In genomic region chr3:197950661-197951029, GRCh38 we compare ENCODE assay signal across 8 cellular contexts. TPM values are rescaled to one million over a fixed set of nuclear protein-coding genes. Genes with fewer than 3 reads are reported as not detected.
DNase-seq lines count a peak whose midpoint lies in the region; ATAC-seq, FAIRE-seq and TF ChIP-seq lines count a peak whose summit lies in the region.

No MANE protein-coding gene starts in this region.

- BruUV-seq in A673 (replicated peaks; lab: Mats Ljungman, UMichigan): no TSS peak

- no peaks in the 10 kb centered on the region for H3K9me3 ChIP-seq in A673 (ENCODE audit: low read depth, low read length, poor library complexity, severe bottlenecking)
- H3K9me3 ChIP-seq in HUES6 (ENCODE audit: control insufficient read depth, insufficient read depth, low read depth, low read length): no peaks in the 10 kb centered on the region
- H3K9me3 ChIP-seq in muscle layer of colon (ENCODE audit: low read length): no peaks in the 10 kb centered on the region

- TF ChIP-seq CTCF in A673 (conservative IDR thresholded peaks at IDR 0.05; ENCODE audit: low read depth, low read length) (no peak), cardiac fibroblast (IDR thresholded peaks at IDR 0.05; ENCODE audit: low read depth, low read length) (no peak)

- no peaks in the 10 kb centered on the region for H3K27me3 ChIP-seq in A673 (replicated peaks; ENCODE audit: insufficient read depth, low read depth, low read length, poor library complexity)
- H3K27me3 ChIP-seq in HUES6 (ENCODE audit: control insufficient read depth, insufficient read depth, low read length): no peaks in the 10 kb centered on the region
- H3K27me3 ChIP-seq in muscle layer of colon (ENCODE audit: control insufficient read depth in 1 of 2, insufficient read depth in 2 of 2, low read length in 2 of 2): no peaks in the 10 kb centered on the region

- ATAC-seq in HG03139 (IDR thresholded peaks at IDR 0.05; ENCODE audit: unreplicated experiment): no peak

- no peak for FAIRE-seq in frontal cortex (lab: Jason Lieb, UNC)

- intact Hi-C loops in A673 (cut with micrococcal nuclease; ENCODE audit: unreplicated experiment): no loop called here

- peak overlapping the region; percentile 96 for H3K27ac ChIP-seq in A673 (ENCODE audit: low read depth, low read length, poor library complexity, severe bottlenecking)
- peak overlapping the region; percentile 99 for H3K27ac ChIP-seq in HUES6 (ENCODE audit: low read depth, low read length)
- peak overlapping the region; percentile 85 for H3K27ac ChIP-seq in muscle layer of colon (ENCODE audit: low read depth, low read length)

- H3K9ac ChIP-seq in HUES6 (ENCODE audit: low read length) (peak overlapping the region; percentile 98), muscle layer of colon (ENCODE audit: low read length) (peak overlapping the region; percentile 100)

- H3K4me3 ChIP-seq in A673 (ENCODE audit: low read depth, low read length, poor library complexity, severe bottlenecking) (peak overlapping the region; percentile 77), HUES6 (ENCODE audit: low read depth, low read length) (peak overlapping the region; percentile 95), cardiac fibroblast (replicated peaks in 1 of 2; ENCODE audit: low read depth in 2 of 2, low read length in 2 of 2) (peak overlapping the region; percentile 70 to 71), muscle layer of colon (ENCODE audit: low read depth in 1 of 2, low read length in 2 of 2) (peak overlapping the region; percentile 66 to 98)

- DNase-seq in A673 (ENCODE audit: low spot score): no peak
- DNase-seq in cardiac fibroblast (ENCODE audit: low read depth in 2 of 2): no peak
- DNase-seq in frontal cortex (ENCODE audit: low spot score in 2 of 2): no peak
- no peak for DNase-seq in COLO668 (lab: John Stamatoyannopoulos, UW; ENCODE audit: unreplicated experiment)
- DNase-seq in HuH-7.5 (ENCODE audit: low spot score): no peak

- CTCF ChIA-PET in A673 (lab: Charles Lee): no interaction called here

- POLR2A ChIA-PET in A673 (lab: Charles Lee; ENCODE audit: low non-redundant PET): no interaction called here

- H3K36me3 ChIP-seq in A673 (ENCODE audit: insufficient read depth, low read length, poor library complexity, severe bottlenecking): peaks cover 53% of the 10 kb centered on the region
- H3K36me3 ChIP-seq in HUES6 (ENCODE audit: control insufficient read depth, insufficient read depth, low read length): peaks cover 54% of the 10 kb centered on the region
- H3K36me3 ChIP-seq in muscle layer of colon (ENCODE audit: insufficient read depth, low read length): peaks cover 45% of the 10 kb centered on the region

- peaks cover 21% of the 10 kb centered on the region for H3K4me1 ChIP-seq in A673 (ENCODE audit: insufficient read depth, low read length, poor library complexity, severe bottlenecking)
- H3K4me1 ChIP-seq in HUES6 (ENCODE audit: control insufficient read depth, insufficient read depth, low read length): peaks cover 2% of the 10 kb centered on the region; the same call in 1 of the 2 replicates
- peaks cover 26% of the 10 kb centered on the region for H3K4me1 ChIP-seq in muscle layer of colon (ENCODE audit: insufficient read depth, low read length)

RNA-seq across cellular contexts. Expression of gene RPL35A, which starts 0.7 kb away (rescaled TPM):
- 1,052 and 1,102 TPM in 2 replicates for total RNA-seq in A673 (2021)
- 1,311 TPM for total RNA-seq in frontal cortex

RNA-seq across cellular contexts. Expression of gene LMLN, which starts 9.4 kb away (rescaled TPM):
- total RNA-seq in A673 (2021) (15.9 and 17.4 TPM in 2 replicates), frontal cortex (13.5 TPM)
